11 cellular contexts compared by ENCODE assay signal in the genomic region with DNA sequence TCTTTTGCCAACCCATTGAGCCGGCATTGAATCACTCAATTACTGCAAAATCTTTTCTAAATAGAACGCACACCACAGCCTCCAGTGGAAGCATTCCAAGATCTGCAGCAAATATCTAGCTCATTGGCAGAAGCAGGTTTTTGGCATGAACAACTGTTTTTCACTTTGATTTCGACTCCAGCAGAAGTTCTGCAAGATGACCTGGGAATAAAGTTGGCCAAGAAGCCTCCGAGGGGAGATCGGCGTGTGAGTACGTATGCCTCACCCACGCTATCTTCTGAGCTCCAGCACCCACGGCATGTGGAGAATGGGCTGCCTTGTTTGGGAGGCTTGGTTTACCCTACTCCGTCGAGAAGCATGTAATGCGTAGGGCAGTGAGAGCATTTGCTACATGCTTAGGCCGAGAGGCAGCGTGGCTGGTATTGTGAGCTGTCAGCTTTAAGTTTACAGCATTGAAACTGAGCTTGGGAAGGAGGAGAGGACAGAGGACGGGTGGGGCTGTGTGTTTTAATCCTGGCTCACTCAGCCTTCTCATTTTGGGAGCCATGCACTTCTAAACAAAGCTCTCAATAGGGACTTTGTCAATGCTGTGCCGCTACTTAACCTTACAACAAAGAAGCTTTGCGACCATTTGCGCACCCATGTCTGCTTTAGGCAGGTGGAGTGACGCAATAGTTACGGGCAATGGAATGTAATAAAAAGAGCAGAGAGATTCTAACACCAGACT. TPM values are rescaled to one million over a fixed set of nuclear protein-coding genes. Genes with fewer than 3 reads are reported as not detected.
DNase-seq lines count a peak whose midpoint lies in the region; ATAC-seq, FAIRE-seq and TF ChIP-seq lines count a peak whose summit lies in the region.
"Had no signal": no experiment of that assay in that cellular context is flagged by ENCODE, and none has a peak within 500 bp of the region (broad histone marks: within the 10 kb centered on the region; RNA-seq: fewer than 3 reads in every experiment).

No MANE protein-coding gene starts in this region.

- ATAC-seq in K562, result no peak
- ATAC-seq in GM18861 (IDR thresholded peaks at IDR 0.05; ENCODE audit: unreplicated experiment), result no peak
- ATAC-seq in GM18873 (IDR thresholded peaks at IDR 0.05; ENCODE audit: low FRiP score, unreplicated experiment), result no peak
- no peak for ATAC-seq in GM21360 (IDR thresholded peaks at IDR 0.05; ENCODE audit: unreplicated experiment)

- H3K9me2 ChIP-seq in GM23248 (ENCODE audit: insufficient read depth), result no peaks in the 10 kb centered on the region

- H3K9me3 ChIP-seq in GM23248 (ENCODE audit: low read depth) (no peaks in the 10 kb centered on the region), K562 (replicated peaks; ENCODE audit: control insufficient read depth, insufficient read depth, low read depth, low read length) (no peaks in the 10 kb centered on the region), stomach smooth muscle (ENCODE audit: control insufficient read depth in 2 of 2, low read length in 2 of 2) (no peaks in the 10 kb centered on the region)

- no peaks in the 10 kb centered on the region for H4K20me1 ChIP-seq in GM23248 (ENCODE audit: insufficient read depth)
- H4K20me1 ChIP-seq in K562 (replicated peaks; ENCODE audit: control insufficient read depth, insufficient read depth, low read length), result no peaks in the 10 kb centered on the region

- DNase-seq in GM23248, result peak; percentile 78
- DNase-seq in K562 (ENCODE audit: extremely low read depth in 1 of 4, low spot score in 3 of 4), result no peak
- DNase-seq in hippocampal formation (lab: John Stamatoyannopoulos, UW), result peak; percentile 46 to 53
- DNase-seq in SHP77 treated with DMSO at 0.1 percent for 48 hours (lab: John Stamatoyannopoulos, UW), result no peak
- DNase-seq: NCI-H1048, WERI-Rb-1 had no signal

- H3K79me2 ChIP-seq in GM23248 (ENCODE audit: insufficient read depth), result no peaks in the 10 kb centered on the region
- no peaks in the 10 kb centered on the region for H3K79me2 ChIP-seq in K562 (ENCODE audit: control insufficient read depth, insufficient read depth, low read length)

- H2AFZ ChIP-seq in GM23248, result peak overlapping the region; percentile 42
- H2AFZ ChIP-seq in K562 (ENCODE audit: low read depth, low read length), result no peak overlapping the region

- H3K4me2 ChIP-seq in GM23248 (ENCODE audit: unreplicated experiment), result peak overlapping the region; percentile 51
- H3K4me2 ChIP-seq in K562 (ENCODE audit: insufficient read depth, low read length), result no peak overlapping the region

- H3F3A ChIP-seq in GM23248 (ENCODE audit: insufficient read depth), result 0 out of 2 replicates have a peak, but pooled peaks cover 5% of the 10 kb centered on the region

- H3K27ac ChIP-seq in GM23248 (no peak overlapping the region), K562 (ENCODE audit: extremely low read depth, low read depth, low read length) (no peak overlapping the region), stomach smooth muscle (ENCODE audit: low read length) (peak overlapping the region; percentile 67)
- H3K27ac ChIP-seq: WERI-Rb-1 had no signal

- H3K9me1 ChIP-seq in K562 (ENCODE audit: control insufficient read depth, insufficient read depth, low read length), result peaks cover 3% of the 10 kb centered on the region

- TF ChIP-seq POLR2A in K562 (conservative IDR thresholded peaks at IDR 0.05), result no peak

- H3K36me3 ChIP-seq in GM23248 (ENCODE audit: low read depth) (no peaks in the 10 kb centered on the region), K562 (ENCODE audit: control insufficient read depth, insufficient read depth, low read length) (no peaks in the 10 kb centered on the region), stomach smooth muscle (ENCODE audit: control insufficient read depth in 2 of 2, insufficient read depth in 2 of 2, low read length in 2 of 2) (no peaks in the 10 kb centered on the region)

- 21% methylated on average over 20 of the region's 20 CpGs for WGBS in GM23248 (ENCODE audit: low coverage in 1 of 2, low lambda C conversion rate in 2 of 2, missing lambda C conversion rate in 2 of 2), 2 experiments
- 6% methylated on average over 20 of the region's 20 CpGs for WGBS in K562 (ENCODE audit: insufficient coverage, low coverage, missing lambda C conversion rate)

- no peak for TF ChIP-seq EP300 in K562 (IDR thresholded peaks at IDR 0.05; ENCODE audit: low read length)

- in situ Hi-C loops in GM23248 (cut with MboI), result no loop called here
- in situ Hi-C loops in K562 (cut with MboI), result no loop called here

- no peak for FAIRE-seq in K562 (lab: Jason Lieb, UNC)
- FAIRE-seq: endometrium had no signal

- no TSS peak for BruUV-seq in K562 (replicated peaks; lab: Mats Ljungman, UMichigan)

- H3K4me1 ChIP-seq in GM23248 (ENCODE audit: insufficient read depth) (peaks cover 13% of the 10 kb centered on the region; the same call in 1 of the 2 replicates), K562 (replicated peaks in 1 of 2; ENCODE audit: control insufficient read depth in 2 of 2, insufficient read depth in 2 of 2, low read length in 2 of 2) (no peaks in the 10 kb centered on the region), stomach smooth muscle (ENCODE audit: control insufficient read depth, insufficient read depth, low read length) (peaks cover 32% of the 10 kb centered on the region)

- CTCF ChIA-PET in K562 (lab: Yijun Ruan, JAX; ENCODE audit: low intra/inter-chr PET ratio), result no interaction called here

- POLR2A ChIA-PET in K562 (lab: Yijun Ruan, JAX), result interaction anchor here (0.9 to 1.7 kb wide), 2 partner anchors 10 kb away, joined by 3 to 5 read pairs; no protein-coding TSS in a partner anchor

- no peaks in the 10 kb centered on the region; the same call in 1 of the 2 replicates for H3K27me3 ChIP-seq in GM23248 (replicated peaks; ENCODE audit: insufficient read depth)
- H3K27me3 ChIP-seq in K562 (ENCODE audit: control insufficient read depth in 2 of 2, insufficient read depth in 2 of 2, low read length in 2 of 2), result peaks cover 29 to 74% of the 10 kb centered on the region in 2 experiments; a peak in 4 of 5 replicates
- no peaks in the 10 kb centered on the region for H3K27me3 ChIP-seq in stomach smooth muscle (ENCODE audit: control insufficient read depth in 1 of 2, insufficient read depth in 2 of 2, low read length in 2 of 2)

- H3K4me3 ChIP-seq in GM23248, result peak overlapping the region; percentile 55
- H3K4me3 ChIP-seq in K562, result no peak overlapping the region
- H3K4me3 ChIP-seq in stomach smooth muscle (ENCODE audit: low read length in 2 of 2), result peak overlapping the region; percentile 61 to 69

- intact Hi-C loops in K562 (cut with micrococcal nuclease), result no loop called here

- H3K9ac ChIP-seq in GM23248 (no peak overlapping the region), K562 (ENCODE audit: insufficient read depth in 1 of 2, low read depth in 2 of 2, low read length in 2 of 2) (no peak overlapping the region), stomach smooth muscle (ENCODE audit: low read length in 2 of 2) (peak overlapping the region; percentile 10 to 68)

- no peak for TF ChIP-seq RAD21 in K562 (CRISPR knock-in tag; conservative IDR thresholded peaks at IDR 0.05 in 1 of 2, IDR thresholded peaks at IDR 0.05 in 1 of 2)

- TF ChIP-seq CTCF in K562 (IDR thresholded peaks at IDR 0.05 in 2 of 3, conservative IDR thresholded peaks at IDR 0.05 in 1 of 3; ENCODE audit: insufficient read depth in 2 of 3, low read depth in 1 of 3, low read length in 3 of 3), result no peak

TF ChIP-seq in K562, 482 proteins besides CTCF, POLR2A, EP300 and RAD21 (continues in another document):
- TF ChIP-seq ZKSCAN8 (CRISPR knock-in tag; IDR thresholded peaks at IDR 0.05), result no peak

RNA-seq across cellular contexts. Expression of a gene that starts 10.5 kb away (rescaled TPM):
- total RNA-seq in GM23248 (2014; rRNA removed; shearing (Covaris generic)), result not detected in 2 replicates
- polyA plus RNA-seq in GM23248 (2016; fragmentation: Nextera tagmentation; extraction: Ambion mirVana) (not detected in 2 replicates), K562 (2011; rRNA removed) (not detected in 2 replicates), K562 (2014; fragmentation: Illumina TruSeq; extraction: Trizol) (not detected in 2 replicates), K562 (2014; fragmentation: Nextera tagmentation; extraction: Ambion mirVana) (not detected), K562 (2014; rRNA removed) (not detected in 2 replicates)
- total RNA-seq in K562 (2011; cell fraction: chromatin; rRNA removed; ENCODE audit: low replicate concordance), result not detected in 2 replicates
- total RNA-seq in K562 (2011; cell fraction: nucleolus; rRNA removed), result not detected in 2 replicates
- total RNA-seq in K562 (2011; cell fraction: nucleoplasm; rRNA removed), result not detected in 2 replicates
- total RNA-seq in K562 (2014; rRNA removed) (not detected in 2 replicates), K562 (2014; rRNA removed; fragmentation: Illumina TruSeq; extraction: Trizol) (not detected in 2 replicates), K562 (2015; rRNA removed; fragmentation: Illumina TruSeq; extraction: Trizol) (not detected in 2 replicates), K562 (2021) (not detected in 2 replicates)
- polyA plus RNA-seq in K562 (2011; cell fraction: cytosol; rRNA removed), result not detected in 2 replicates
- polyA plus RNA-seq in K562 (2011; cell fraction: nucleus; rRNA removed), result not detected in 2 replicates
- not detected in 2 replicates for polyA plus RNA-seq in K562 (2012)
- polyA minus RNA-seq in K562 (2011; rRNA and poly(A)+ RNA removed), result not detected in 2 replicates
- polyA minus RNA-seq in K562 (2011; cell fraction: cytosol; rRNA and poly(A)+ RNA removed), result not detected in 2 replicates
- polyA minus RNA-seq in K562 (2011; cell fraction: nucleus; rRNA and poly(A)+ RNA removed), result not detected in 2 replicates

RNA-seq across cellular contexts. Expression of a gene that starts 51.4 kb away (rescaled TPM):
- total RNA-seq in GM23248 (2014; rRNA removed; shearing (Covaris generic)), result 51.2 and 55.2 TPM in 2 replicates
- polyA plus RNA-seq in GM23248 (2016; fragmentation: Nextera tagmentation; extraction: Ambion mirVana), result 33.3 and 35.3 TPM in 2 replicates
- total RNA-seq in K562 (2011; cell fraction: chromatin; rRNA removed; ENCODE audit: low replicate concordance), result 0.18 TPM in 1 of 2 replicates, not detected in the other
- total RNA-seq in K562 (2011; cell fraction: nucleolus; rRNA removed), result 0.13 TPM in 1 of 2 replicates, not detected in the other
- total RNA-seq in K562 (2011; cell fraction: nucleoplasm; rRNA removed), result 0.95 TPM in 1 of 2 replicates, not detected in the other
- total RNA-seq in K562 (2014; rRNA removed), result not detected in 2 replicates
- total RNA-seq in K562 (2014; rRNA removed; fragmentation: Illumina TruSeq; extraction: Trizol), result not detected in 2 replicates
- total RNA-seq in K562 (2015; rRNA removed; fragmentation: Illumina TruSeq; extraction: Trizol), result not detected in 2 replicates
- total RNA-seq in K562 (2021), result 0.18 and 0.38 TPM in 2 replicates
- 0.03 and 0.06 TPM in 2 replicates for polyA plus RNA-seq in K562 (2011; rRNA removed)
- polyA plus RNA-seq in K562 (2011; cell fraction: cytosol; rRNA removed), result 0.03 TPM in 1 of 2 replicates, not detected in the other
- polyA plus RNA-seq in K562 (2011; cell fraction: nucleus; rRNA removed), result 0.10 TPM in 1 of 2 replicates, not detected in the other
- polyA plus RNA-seq in K562 (2012), result 0.04 TPM in 1 of 2 replicates, not detected in the other
- polyA plus RNA-seq in K562 (2014; fragmentation: Illumina TruSeq; extraction: Trizol), result 0.03 TPM in 1 of 2 replicates, not detected in the other
- polyA plus RNA-seq in K562 (2014; fragmentation: Nextera tagmentation; extraction: Ambion mirVana), result not detected
- 0.13 and 0.20 TPM in 2 replicates for polyA plus RNA-seq in K562 (2014; rRNA removed)
- not detected in 2 replicates for polyA minus RNA-seq in K562 (2011; rRNA and poly(A)+ RNA removed)
- not detected in 2 replicates for polyA minus RNA-seq in K562 (2011; cell fraction: cytosol; rRNA and poly(A)+ RNA removed)
- polyA minus RNA-seq in K562 (2011; cell fraction: nucleus; rRNA and poly(A)+ RNA removed), result 0.11 TPM in 1 of 2 replicates, not detected in the other

Comparison
In these comparisons a context has a peak if more than half of its experiments do, and no peak if none do; other contexts are left out.
1. DNase-seq: peak in GM23248 (single experiment) and hippocampal formation (2 of 2); none in K562 (0 of 4) and SHP77 treated with DMSO at 0.1 percent for 48 hours (single experiment).
2. H3K9ac ChIP-seq: peak in stomach smooth muscle (2 of 2); none in GM23248 (single experiment) and K562 (0 of 2).
3. RNA of a gene that starts 51.4 kb away (total RNA-seq): 51.2 to 55.2 TPM in GM23248; 0.13 to 0.95 TPM in K562; every median in the first group is over 10 times any median in the second.